In genomic region chr1:235367000-235367908, GRCh38 we compare ENCODE assay signal across 8 cellular contexts. TPM values are rescaled to one million over a fixed set of nuclear protein-coding genes. Genes with fewer than 3 reads are reported as not detected.
DNase-seq lines count a peak whose midpoint lies in the region; ATAC-seq, FAIRE-seq and TF ChIP-seq lines count a peak whose summit lies in the region.

Gene TBCE, plus strand, starts transcription at chr1:235367427. Its CDS starts 12,623 bp downstream, at chr1:235380050.

- H3K9ac ChIP-seq in adipocyte (ENCODE audit: low read length) = peak within 1 kb of the TSS; percentile 87

- FAIRE-seq in pancreas (lab: Jason Lieb, UNC) = peak; percentile 95

- H3K4me3 ChIP-seq in GM12865 (ENCODE audit: low read depth, low read length) (peak within 1 kb of the TSS; percentile 95), adipocyte (ENCODE audit: low read length) (peak within 1 kb of the TSS; percentile 98), pancreas (peak within 1 kb of the TSS; percentile 53 to 74 (median 68)), tibial artery (peak within 1 kb of the TSS; percentile 62 to 72)

- H3K9me3 ChIP-seq in adipocyte (ENCODE audit: control insufficient read depth, low read length) = no peaks in the 10 kb centered on the region
- no peaks in the 10 kb centered on the region for H3K9me3 ChIP-seq in pancreas
- H3K9me3 ChIP-seq in tibial artery = no peaks in the 10 kb centered on the region

- H3K36me3 ChIP-seq in adipocyte (ENCODE audit: control insufficient read depth, insufficient read depth, low read length, severe bottlenecking) (peaks cover 2% of the 10 kb centered on the region), pancreas (no peaks in the 10 kb centered on the region), tibial artery (no peaks in the 10 kb centered on the region)

- H3K27me3 ChIP-seq in adipocyte (replicated peaks; ENCODE audit: control insufficient read depth, insufficient read depth, low read length) (no peaks in the 10 kb centered on the region), pancreas (no peaks in the 10 kb centered on the region), tibial artery (no peaks in the 10 kb centered on the region)

- TF ChIP-seq CTCF in GM12865 (IDR thresholded peaks at IDR 0.05; ENCODE audit: insufficient read depth, low read depth, low read length, missing control alignments) (no peak), pancreas (IDR thresholded peaks at IDR 0.05) (no peak), tibial artery (IDR thresholded peaks at IDR 0.05) (peak in 1 of 2 experiments; percentile 15)

- H3K4me1 ChIP-seq in adipocyte (ENCODE audit: control insufficient read depth, insufficient read depth, low read length) (peaks cover 9% of the 10 kb centered on the region), pancreas (peaks cover 0 to 6% (median 0%) of the 10 kb centered on the region in 3 donors), tibial artery (peaks cover 0 to 10% (median 2%) of the 10 kb centered on the region in 4 donors)

- intact Hi-C loops in Right ventricle myocardium superior (cut with DNase I) (no loop called here), pancreas (cut with DNase I) (no loop called here), tibial artery (cut with DNase I; ENCODE audit: low total_unique reads) (loop anchor here (2.0 kb wide), 1 partner anchor 40 kb away; no protein-coding TSS in a partner anchor)

- ATAC-seq in HG02759 (IDR thresholded peaks at IDR 0.05; ENCODE audit: unreplicated experiment) (peak; percentile 100), Right ventricle myocardium superior (ENCODE audit: poor library complexity) (peak; percentile 100), pancreas (peak; percentile 99 to 100 (median 100))

- 0% methylated on average over 38 of the region's 38 CpGs for WGBS in pancreas, 2 donors

- DNase-seq in GM12865 (ENCODE audit: low read depth) (peak; percentile 96), NCI-H1417 (lab: John Stamatoyannopoulos, UW) (peak; percentile 92 to 98 (median 95)), T follicular helper cell (ENCODE audit: low read depth) (peak; percentile 64), adipocyte (ENCODE audit: low read depth) (peak; percentile 98), Right ventricle myocardium superior (peak; percentile 99), pancreas (peak; percentile 94 to 99 (median 98)), tibial artery (peak; percentile 97 to 98)

- H3K27ac ChIP-seq in pancreas (peak within 1 kb of the TSS; percentile 79 to 84 (median 81)), tibial artery (peak within 1 kb of the TSS; percentile 72 to 81)

RNA-seq across cellular contexts. Expression of gene TBCE, which starts in this region (rescaled TPM):
- total RNA-seq in Right ventricle myocardium superior = 15.7 TPM
- total RNA-seq in pancreas = 10 to 100 TPM in 3 of 6 donors, 1 to 10 TPM in 3; 6.9 to 13.6 (median 9.8) TPM
- 10 to 100 TPM; 17.1 to 18.8 TPM for polyA plus RNA-seq in pancreas

Comparison
In these comparisons a context has a peak if more than half of its experiments do, and no peak if none do; other contexts are left out.
1. Peak in every context shown above with its lines: DNase-seq, ATAC-seq, H3K4me3 ChIP-seq and H3K27ac ChIP-seq.